Comparison of ENCODE assay signal across 31 cellular contexts in the genomic region with DNA sequence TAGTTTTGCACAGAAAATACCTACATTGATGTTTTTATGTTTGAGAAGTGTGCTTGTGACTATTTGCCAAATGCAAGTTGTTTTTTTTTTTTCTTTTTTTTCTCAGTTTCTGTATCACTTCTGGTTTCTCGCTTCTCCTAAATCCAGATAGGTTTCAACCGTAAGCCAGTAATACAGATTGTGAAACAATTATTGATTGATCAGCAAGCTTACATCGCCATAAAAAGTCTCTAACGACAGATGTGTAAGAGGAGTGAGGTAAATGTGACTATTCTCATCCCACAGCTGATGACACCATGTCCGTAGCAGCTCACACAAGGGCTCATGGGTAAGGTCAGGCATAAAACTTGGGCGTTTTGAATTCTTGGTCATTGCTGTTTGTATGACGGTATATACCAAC.
DNase-seq lines count a peak whose midpoint lies in the region; ATAC-seq, FAIRE-seq and TF ChIP-seq lines count a peak whose summit lies in the region.
"Had no signal": no experiment of that assay in that cellular context is flagged by ENCODE, and none has a peak within 500 bp of the region (broad histone marks: within the 10 kb centered on the region; RNA-seq: fewer than 3 reads in every experiment).

No MANE protein-coding gene starts in this region.

- H3K9ac ChIP-seq in OCI-LY3 (ENCODE audit: low read length), result peak overlapping the region; percentile 90

- intact Hi-C loops in dorsolateral prefrontal cortex (cut with DNase I), result no loop called here

- H2AFZ ChIP-seq in OCI-LY3 (ENCODE audit: low read depth, low read length), result no peak overlapping the region

- no peak for FAIRE-seq in urothelium cell line (lab: Jason Lieb, UNC)
- FAIRE-seq: astrocyte, endometrium, GM19239, H54 had no signal

- H3K27ac ChIP-seq in OCI-LY3 (ENCODE audit: low read length) (peak overlapping the region; percentile 100), dorsolateral prefrontal cortex (no peak overlapping the region)
- H3K27ac ChIP-seq: gastroesophageal sphincter, left ventricle myocardium inferior had no signal

- H3K27me3 ChIP-seq in OCI-LY3 (ENCODE audit: low read depth, low read length) (no peaks in the 10 kb centered on the region), dorsolateral prefrontal cortex (no peaks in the 10 kb centered on the region)
- H3K27me3 ChIP-seq: gastroesophageal sphincter had no signal

- peaks cover 6% of the 10 kb centered on the region; the same call in 1 of the 2 replicates for H3K9me3 ChIP-seq in OCI-LY3 (ENCODE audit: insufficient read depth, low read length)

- H3K4me3 ChIP-seq in OCI-LY3 (ENCODE audit: low read length), result peak overlapping the region; percentile 61
- H3K4me3 ChIP-seq in dorsolateral prefrontal cortex, result no peak overlapping the region
- H3K4me3 ChIP-seq: gastroesophageal sphincter, left ventricle myocardium inferior had no signal

- peak overlapping the region; percentile 79 for H3K4me2 ChIP-seq in OCI-LY3 (ENCODE audit: low read length)

- no peak for TF ChIP-seq CTCF in OCI-LY3 (IDR thresholded peaks at IDR 0.05; ENCODE audit: low read depth, low read length)
- no peak for TF ChIP-seq CTCF in dorsolateral prefrontal cortex (IDR thresholded peaks at IDR 0.05 in 54 of 56, conservative IDR thresholded peaks at IDR 0.05 in 2 of 56; ENCODE audit: low read depth in 1 of 56, partially characterized antibody in 56 of 56)

- no peaks in the 10 kb centered on the region for H3K79me2 ChIP-seq in OCI-LY3 (ENCODE audit: low read length)

- peak; percentile 16 for DNase-seq in CD1c-positive myeloid dendritic cell (ENCODE audit: extremely low spot score)
- DNase-seq in SKM-1 (lab: John Stamatoyannopoulos, UW; ENCODE audit: unreplicated experiment), result no peak
- DNase-seq in dorsolateral prefrontal cortex, result no peak
- DNase-seq in NCI-H82 treated with DMSO at 0.1 percent for 48 hours (lab: John Stamatoyannopoulos, UW; ENCODE audit: unreplicated experiment), result no peak
- DNase-seq in urothelium cell line (ENCODE audit: low spot score), result no peak
- DNase-seq: 8988T; activated B cell treated with CpG ODN at 0.5 μM for 24 hours; activated CD4-positive, alpha-beta T cell treated with anti-CD3 and anti-CD28 coated beads, Interleukin-2, amount 50 U/mL, for 4 hours; activated CD8-positive, alpha-beta memory T cell treated with anti-CD3 and anti-CD28 coated beads, Interleukin-2, amount 50 U/mL, for 4 hours; caudate nucleus; CD4-positive, alpha-beta memory T cell; hypothalamus; KBM-7; left ventricle myocardium inferior; naive B cell; NCI-H1694 treated with DMSO at 0.1 percent for 48 hours; NCI-H2171; NCI-H526 treated with DMSO at 0.1 percent for 48 hours; occipital lobe; SHP77; SW 1271; T1000 had no signal

- peaks cover 48% of the 10 kb centered on the region for H3K36me3 ChIP-seq in OCI-LY3 (replicated peaks; ENCODE audit: low read depth, low read length)
- H3K36me3 ChIP-seq: gastroesophageal sphincter, left ventricle myocardium inferior had no signal

- peaks cover 41% of the 10 kb centered on the region for H3K4me1 ChIP-seq in OCI-LY3 (ENCODE audit: low read length)
- H3K4me1 ChIP-seq: gastroesophageal sphincter, left ventricle myocardium inferior had no signal

- no peaks in the 10 kb centered on the region for H4K20me1 ChIP-seq in OCI-LY3 (ENCODE audit: insufficient read depth, low read length)

- ATAC-seq in GM19463 (IDR thresholded peaks at IDR 0.05; ENCODE audit: unreplicated experiment) (peak; percentile 67), HG03521 (IDR thresholded peaks at IDR 0.05; ENCODE audit: unreplicated experiment) (peak; percentile 51)
- ATAC-seq: gastroesophageal sphincter; stimulated activated effector memory CD8-positive, alpha-beta T cell treated with anti-CD3 and anti-CD28 coated beads, Interleukin-12 subunit alpha, Interleukin-12 subunit beta, amount 100 ng/mL, for 72 hours had no signal
